ENCODE assay signal across 8 cellular contexts in the genomic region with DNA sequence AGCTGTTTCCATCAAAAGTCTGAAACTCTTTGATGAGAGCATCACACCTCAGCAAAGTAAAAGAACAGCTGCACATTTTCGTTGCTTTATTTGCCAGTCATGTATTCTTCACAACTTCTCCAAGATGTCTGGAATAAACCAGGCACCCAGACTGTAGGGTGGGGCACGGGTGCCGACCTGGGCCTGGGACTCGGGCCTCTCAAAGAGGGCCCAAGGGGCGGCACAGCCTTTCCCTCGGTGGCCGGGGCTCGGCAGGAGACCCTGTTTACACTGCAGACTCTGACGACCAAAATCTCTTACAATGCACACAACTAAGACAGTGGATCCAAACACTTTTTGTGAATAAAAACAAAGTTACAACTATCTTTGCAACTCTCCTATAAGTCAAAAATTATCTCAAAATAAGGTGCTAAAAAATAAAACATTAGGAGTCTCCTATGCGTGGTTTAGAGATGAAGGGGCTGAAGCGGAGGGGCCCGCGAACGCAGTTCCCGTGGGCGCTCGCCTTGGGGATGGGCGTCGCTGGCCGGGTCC. TPM values are rescaled to one million over a fixed set of nuclear protein-coding genes. Genes with fewer than 3 reads are reported as not detected.
DNase-seq lines count a peak whose midpoint lies in the region; ATAC-seq and TF ChIP-seq lines count a peak whose summit lies in the region.

No MANE protein-coding gene starts in this region.

- DNase-seq in BE2C: no peak
- DNase-seq in LHCN-M2 (ENCODE audit: low read depth): peak; percentile 14
- DNase-seq in mucosa of descending colon: peak in 2 of 3 donors; percentile 26 to 60
- DNase-seq in stimulated activated CD4-positive, alpha-beta T cell treated with anti-CD3 and anti-CD28 coated beads, Interleukin-2, amount 100 ng/mL, for 24 hours: no peak
- no peak for DNase-seq in UCSD-AML1 (lab: John Stamatoyannopoulos, UW; ENCODE audit: unreplicated experiment)

- intact Hi-C loops in mucosa of descending colon (cut with DNase I, micrococcal nuclease): no loop called here

- H3K36me3 ChIP-seq in BE2C: peaks cover 26% of the 10 kb centered on the region
- no peaks in the 10 kb centered on the region for H3K36me3 ChIP-seq in mucosa of descending colon (ENCODE audit: low read depth)

- no peak for TF ChIP-seq CTCF in BE2C (IDR thresholded peaks at IDR 0.05; ENCODE audit: low read depth, low read length)
- no peak for TF ChIP-seq CTCF in mucosa of descending colon (IDR thresholded peaks at IDR 0.05)

- H3K4me1 ChIP-seq in BE2C (no peaks in the 10 kb centered on the region; the same call in 1 of the 2 replicates), mucosa of descending colon (ENCODE audit: low read depth) (peaks cover 18% of the 10 kb centered on the region)

- no peaks in the 10 kb centered on the region for H3K27me3 ChIP-seq in BE2C

- H3K27ac ChIP-seq in cingulate gyrus (ENCODE audit: low read depth, low read length): peak overlapping the region; percentile 91

- H3K9me3 ChIP-seq in BE2C (no peaks in the 10 kb centered on the region; the same call in 1 of the 2 replicates), mucosa of descending colon (no peaks in the 10 kb centered on the region)

- H3K4me3 ChIP-seq in BE2C (ENCODE audit: low read depth, low read length) (peak overlapping the region; percentile 94), mucosa of descending colon (peak overlapping the region; percentile 84)

- ATAC-seq in mucosa of descending colon: no peak
- no peak for ATAC-seq in GM21723 (IDR thresholded peaks at IDR 0.05; ENCODE audit: unreplicated experiment)
- no peak for ATAC-seq in GM19351 (IDR thresholded peaks at IDR 0.05; ENCODE audit: unreplicated experiment)

RNA-seq across cellular contexts. Expression of a gene that starts 0.7 kb away (rescaled TPM):
- 84.6 TPM for polyA plus RNA-seq in BE2C (2012; ENCODE audit: insufficient read depth, insufficient read length, low read depth)
- 57.9 and 65.3 TPM in 2 replicates for total RNA-seq in LHCN-M2 (2014; rRNA removed)
- 58.1 TPM for polyA plus RNA-seq in LHCN-M2 (2012)
- total RNA-seq in mucosa of descending colon: 10 to 100 TPM; 72.6 to 84.8 (median 81.1) TPM

RNA-seq across cellular contexts. Expression of a gene that starts 43.6 kb away (rescaled TPM):
- polyA plus RNA-seq in BE2C (2012; ENCODE audit: insufficient read depth, insufficient read length, low read depth): 29.5 TPM
- total RNA-seq in LHCN-M2 (2014; rRNA removed): 14.0 and 18.4 TPM in 2 replicates
- polyA plus RNA-seq in LHCN-M2 (2012): 23.9 TPM
- 10 to 100 TPM in 1 of 3 donors, 1 to 10 TPM in 2; 4.6 to 10.9 (median 4.6) TPM for total RNA-seq in mucosa of descending colon

RNA-seq across cellular contexts. Expression of a gene that starts 57.5 kb away (rescaled TPM):
- 79.8 TPM for polyA plus RNA-seq in BE2C (2012; ENCODE audit: insufficient read depth, insufficient read length, low read depth)
- total RNA-seq in LHCN-M2 (2014; rRNA removed) (79.3 and 81.1 TPM in 2 replicates), mucosa of descending colon (100 to 1,000 TPM in 1 of 3 donors, 10 to 100 TPM in 2; 90.9 to 109 (median 98.1) TPM)
- 39.9 TPM for polyA plus RNA-seq in LHCN-M2 (2012)

RNA-seq across cellular contexts. Expression of a gene that starts 58.3 kb away (rescaled TPM):
- 8.3 TPM for polyA plus RNA-seq in BE2C (2012; ENCODE audit: insufficient read depth, insufficient read length, low read depth)
- 18.1 and 25.2 TPM in 2 replicates for total RNA-seq in LHCN-M2 (2014; rRNA removed)
- 25.2 TPM for polyA plus RNA-seq in LHCN-M2 (2012)
- total RNA-seq in mucosa of descending colon: 10 to 100 TPM; 10.5 to 20.8 (median 17.1) TPM

Comparison
In these comparisons a context has a peak if more than half of its experiments do, and no peak if none do; other contexts are left out.
1. DNase-seq: peak in LHCN-M2 (single experiment) and mucosa of descending colon (2 of 3); none in BE2C (single experiment), stimulated activated CD4-positive, alpha-beta T cell treated with anti-CD3 and anti-CD28 coated beads, Interleukin-2, amount 100 ng/mL, for 24 hours (0 of 2) and UCSD-AML1 (single experiment).